Comparison of ENCODE assay signal across 8 cellular contexts in genomic region chr17:74210191-74211140, GRCh38. TPM values are rescaled to one million over a fixed set of nuclear protein-coding genes. Genes with fewer than 3 reads are reported as not detected.
A peak's percentile ranks its signal among the peaks of the same experiment; 100 is the strongest.
DNase-seq lines count a peak whose midpoint lies in the region; ATAC-seq and TF ChIP-seq lines count a peak whose summit lies in the region.

No MANE protein-coding gene starts in this region.

- 50 to 55% methylated on average over 18 of the region's 18 CpGs for whole genome bisulfite sequencing in testis, 2 donors

- peak; percentile 99 for TF ChIP-seq CTCF in RWPE1 (conservative IDR thresholded peaks at IDR 0.05; ENCODE audit: low read depth)
- peak in 1 of 3 donors; percentile 41 for TF ChIP-seq CTCF in omental fat pad (IDR thresholded peaks at IDR 0.05)
- TF ChIP-seq CTCF in testis (IDR thresholded peaks at IDR 0.05): peak; percentile 81 to 99 (median 95)

- POLR2A ChIA-PET in RWPE1 (lab: Yijun Ruan, JAX; ENCODE audit: low non-redundant PET): no interaction called here

- H3K27ac ChIP-seq in RWPE1 (peak overlapping the region; percentile 86), testis (no peak overlapping the region)

- H3K36me3 ChIP-seq in testis (ENCODE audit: low read depth, missing control alignments): no peaks in the 10 kb centered on the region

- H3K27me3 ChIP-seq in testis: no peaks in the 10 kb centered on the region

- ATAC-seq in omental fat pad (ENCODE audit: low FRiP score): peak; percentile 44
- no peak for ATAC-seq in GM21526 (IDR thresholded peaks at IDR 0.05; ENCODE audit: low FRiP score, unreplicated experiment)

- intact Hi-C loops in testis (cut with DNase I; ENCODE audit: low total_unique reads): loop anchor here (5.0 kb wide), 1 partner anchor 87 kb away; no protein-coding TSS in a partner anchor

- CTCF ChIA-PET in RWPE1 (lab: Yijun Ruan, JAX): interaction anchor here (0.6 to 1.3 kb wide), 4 partner anchors 11 to 912 kb away, joined by 3 to 4 read pairs (median 3); partner anchors contain the start of gene BTBD17

- peaks cover 44% of the 10 kb centered on the region for H3K4me1 ChIP-seq in testis

- no peak for TF ChIP-seq POLR2A in testis (IDR thresholded peaks at IDR 0.05)

- no peaks in the 10 kb centered on the region for H3K9me3 ChIP-seq in testis

- H3K4me3 ChIP-seq in testis: no peak overlapping the region

- DNase-seq in DMS 273 treated with DMSO at 0.1 percent for 48 hours (lab: John Stamatoyannopoulos, UW): peak; percentile 85
- DNase-seq in HT-29 (ENCODE audit: low spot score): peak; percentile 72
- peak; percentile 91 for DNase-seq in RWPE1 (ENCODE audit: low spot score)
- DNase-seq in activated effector memory CD4-positive, alpha-beta T cell treated with anti-CD3 and anti-CD28 coated beads, Interleukin-2, amount 50 U/mL, for 16 hours: peak; percentile 94
- peak; percentile 40 for DNase-seq in fibroblast of the conjunctiva (ENCODE audit: low read depth)
- no peak for DNase-seq in omental fat pad (ENCODE audit: low spot score)
- peak; percentile 79 for DNase-seq in testis

RNA-seq across cellular contexts. Expression of gene TTYH2, which starts 2.9 kb away (rescaled TPM):
- total RNA-seq in HT-29 (2014; rRNA removed; shearing (Covaris generic)): 0.05 and 0.33 TPM in 2 replicates
- total RNA-seq in omental fat pad: 1 to 10 TPM; 5.9 to 9.0 (median 7.9) TPM
- total RNA-seq in testis: 10 to 100 TPM; 69.7 to 73.5 TPM
- 52.7 TPM for polyA plus RNA-seq in testis (ENCODE audit: insufficient read depth, low read depth, low replicate concordance)

RNA-seq across cellular contexts. Expression of gene RPL38, which starts 7.0 kb away (rescaled TPM):
- total RNA-seq in HT-29 (2014; rRNA removed; shearing (Covaris generic)): 1,500 and 1,729 TPM in 2 replicates
- total RNA-seq in omental fat pad (100 to 1,000 TPM; 333 to 392 (median 362) TPM), testis (100 to 1,000 TPM; 345 to 563 TPM)
- 1,788 TPM for polyA plus RNA-seq in testis (ENCODE audit: insufficient read depth, low read depth, low replicate concordance)

Comparison
In these comparisons a context has a peak if more than half of its experiments do, and no peak if none do; other contexts are left out.
1. RNA of gene TTYH2, which starts 2.9 kb away (total RNA-seq): 69.7 to 73.5 TPM in testis; 5.9 to 9.0 TPM in omental fat pad and 0.05 to 0.33 TPM in HT-29; every median in the first group is over 4 times any median in the second.